ENCODE assay signal across 14 cellular contexts in the genomic region with DNA sequence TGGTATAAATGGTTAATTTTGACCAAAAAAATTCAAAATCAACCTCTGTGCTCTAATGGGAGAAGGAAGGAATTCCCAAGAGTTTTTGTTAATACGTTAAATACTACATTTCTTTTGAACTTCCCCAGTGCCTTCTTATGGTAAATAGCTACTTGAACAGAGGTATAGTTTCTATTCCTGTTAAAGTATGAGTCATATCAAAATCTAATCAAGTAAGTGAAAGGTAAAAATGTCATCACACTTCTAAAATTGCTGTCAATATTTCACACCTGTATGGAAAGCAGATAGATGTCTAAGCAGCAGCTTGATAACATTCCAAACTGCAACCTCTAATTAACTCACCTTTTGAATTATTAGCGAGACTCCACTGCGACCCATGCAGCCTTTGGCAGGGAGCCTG.
DNase-seq lines count a peak whose midpoint lies in the region; ATAC-seq, FAIRE-seq and TF ChIP-seq lines count a peak whose summit lies in the region.
"Had no signal": no experiment of that assay in that cellular context is flagged by ENCODE, and none has a peak within 500 bp of the region (broad histone marks: within the 10 kb centered on the region; RNA-seq: fewer than 3 reads in every experiment).

No MANE protein-coding gene starts in this region.

- no peaks in the 10 kb centered on the region for H3K4me1 ChIP-seq in small intestine (ENCODE audit: control insufficient read depth in 2 of 2, insufficient read depth in 1 of 2, low read depth in 1 of 2, low read length in 1 of 2)

- no peak for TF ChIP-seq CTCF in activated B cell treated with CpG ODN at 0.5 μM for 24 hours (IDR thresholded peaks at IDR 0.05)

- H3K27ac Mint-ChIP-seq in activated B cell treated with CpG ODN at 0.5 μM for 24 hours: peak overlapping the region; percentile 69
- H3K27ac Mint-ChIP-seq in activated naive CD4-positive, alpha-beta T cell treated with anti-CD3 and anti-CD28 coated beads, Interleukin-2, amount 10 ng/mL, durations not matched to agents 7 days and 5 days: no peak overlapping the region
- H3K27ac Mint-ChIP-seq: CD4-positive, alpha-beta T cell had no signal

- no peaks in the 10 kb centered on the region for H3K36me3 ChIP-seq in small intestine (ENCODE audit: control insufficient read depth in 2 of 2, insufficient read depth in 2 of 2, low read length in 2 of 2)

- ATAC-seq in GM18870 (IDR thresholded peaks at IDR 0.05; ENCODE audit: unreplicated experiment): peak; percentile 89
- peak; percentile 86 for ATAC-seq in GM21576 (IDR thresholded peaks at IDR 0.05; ENCODE audit: unreplicated experiment)
- ATAC-seq in HG03108 (IDR thresholded peaks at IDR 0.05; ENCODE audit: unreplicated experiment): peak; percentile 85
- ATAC-seq in activated B cell treated with CpG ODN at 0.5 μM for 24 hours (ENCODE audit: low read depth): peak; percentile 25
- ATAC-seq: HCT116 had no signal

- H3K9me3 Mint-ChIP-seq in activated B cell treated with CpG ODN at 0.5 μM for 24 hours: peaks cover 5% of the 10 kb centered on the region
- H3K9me3 Mint-ChIP-seq in activated naive CD4-positive, alpha-beta T cell treated with anti-CD3 and anti-CD28 coated beads, Interleukin-2, amount 10 ng/mL, durations not matched to agents 7 days and 5 days: peaks cover 2% of the 10 kb centered on the region
- H3K9me3 Mint-ChIP-seq: CD4-positive, alpha-beta T cell had no signal

- POLR2A ChIA-PET in activated B cell treated with CpG ODN at 0.5 μM for 24 hours (lab: Charles Lee): interaction anchor here (0.9 to 1.0 kb wide), 2 partner anchors 207 to 213 kb away, joined by 4 to 5 read pairs; partner anchors contain the start of gene MEF2C

- peaks cover 14% of the 10 kb centered on the region for H3K4me1 Mint-ChIP-seq in activated B cell treated with CpG ODN at 0.5 μM for 24 hours
- H3K4me1 Mint-ChIP-seq in activated naive CD4-positive, alpha-beta T cell treated with anti-CD3 and anti-CD28 coated beads, Interleukin-2, amount 10 ng/mL, durations not matched to agents 7 days and 5 days: no peaks in the 10 kb centered on the region

- no peak for FAIRE-seq in small intestine (lab: Jason Lieb, UNC)

- no peaks in the 10 kb centered on the region for H3K36me3 Mint-ChIP-seq in activated B cell treated with CpG ODN at 0.5 μM for 24 hours (ENCODE audit: low read depth)
- H3K36me3 Mint-ChIP-seq in activated naive CD4-positive, alpha-beta T cell treated with anti-CD3 and anti-CD28 coated beads, Interleukin-2, amount 10 ng/mL, durations not matched to agents 7 days and 5 days: no peaks in the 10 kb centered on the region

- H3K4me3 ChIP-seq in small intestine (ENCODE audit: low read depth in 1 of 2, low read length in 2 of 2): no peak overlapping the region
- H3K4me3 ChIP-seq: hepatocyte, lung had no signal

- H3K4me3 Mint-ChIP-seq in activated B cell treated with CpG ODN at 0.5 μM for 24 hours: peak overlapping the region; percentile 38
- H3K4me3 Mint-ChIP-seq in activated naive CD4-positive, alpha-beta T cell treated with anti-CD3 and anti-CD28 coated beads, Interleukin-2, amount 10 ng/mL, durations not matched to agents 7 days and 5 days: no peak overlapping the region
- H3K4me3 Mint-ChIP-seq: CD4-positive, alpha-beta T cell had no signal

- CTCF ChIA-PET in activated B cell treated with CpG ODN at 0.5 μM for 24 hours (lab: Charles Lee): interaction anchor here (1.0 kb wide), 1 partner anchor 14 kb away, joined by 4 read pairs; no protein-coding TSS in a partner anchor
- CTCF ChIA-PET in activated naive CD4-positive, alpha-beta T cell treated with anti-CD3 and anti-CD28 coated beads, Interleukin-2, amount 10 ng/mL, durations not matched to agents 7 days and 5 days (lab: Charles Lee): no interaction called here

- H3K27me3 ChIP-seq in small intestine (ENCODE audit: control insufficient read depth in 2 of 2, insufficient read depth in 2 of 2, low read length in 2 of 2): no peaks in the 10 kb centered on the region
- H3K27me3 ChIP-seq: hepatocyte had no signal

- no peak overlapping the region for H3K27ac ChIP-seq in small intestine (ENCODE audit: low read depth in 1 of 2, low read length in 1 of 2)
- H3K27ac ChIP-seq: hepatocyte, VCaP had no signal

- DNase-seq in activated B cell treated with CpG ODN at 0.5 μM for 24 hours (no peak), epidermal melanocyte (ENCODE audit: insufficient read length, low spot score) (no peak), small intestine (no peak)
- no peak for DNase-seq in activated naive CD4-positive, alpha-beta T cell treated with anti-CD3 and anti-CD28 coated beads, Interleukin-2, amount 10 ng/mL, durations not matched to agents 7 days and 5 days
- DNase-seq: CD4-positive, alpha-beta T cell; NCI-H345; SHP77 had no signal

- no peaks in the 10 kb centered on the region for H3K9me3 ChIP-seq in small intestine (ENCODE audit: control insufficient read depth, low read depth)

- WGBS in small intestine, 3 donors: 67 to 70% (median 69%) methylated on average over 3 of the region's 3 CpGs

- intact Hi-C loops in activated B cell treated with CpG ODN at 0.5 μM for 24 hours (cut with micrococcal nuclease): loop anchor here (5.0 kb wide), 1 partner anchor 215 kb away; no protein-coding TSS in a partner anchor

- no peaks in the 10 kb centered on the region for H3K27me3 Mint-ChIP-seq in activated B cell treated with CpG ODN at 0.5 μM for 24 hours
- no peaks in the 10 kb centered on the region for H3K27me3 Mint-ChIP-seq in activated naive CD4-positive, alpha-beta T cell treated with anti-CD3 and anti-CD28 coated beads, Interleukin-2, amount 10 ng/mL, durations not matched to agents 7 days and 5 days
- H3K27me3 Mint-ChIP-seq: CD4-positive, alpha-beta T cell had no signal

Comparison
In these comparisons a context has a peak if more than half of its experiments do, and no peak if none do; other contexts are left out.
1. ATAC-seq: peak in every context shown above with its lines; median percentile 89 in GM18870; 86 in GM21576; 85 in HG03108; 25 in activated B cell treated with CpG ODN at 0.5 μM for 24 hours.